In genomic region chr18:39051013-39051412, GRCh38 we compare ENCODE assay signal across 18 cellular contexts.
"Had no signal": no experiment of that assay in that cellular context is flagged by ENCODE, and none has a peak within 500 bp of the region (broad histone marks: within the 10 kb centered on the region; RNA-seq: fewer than 3 reads in every experiment).

No MANE protein-coding gene starts in this region.

- DNase-seq: activated CD4-positive, alpha-beta T cell treated with anti-CD3 and anti-CD28 coated beads for 1 hour; activated CD4-positive, alpha-beta T cell treated with anti-CD3 and anti-CD28 coated beads, Interleukin-2, amount 50 U/mL, for 1 hour; activated gamma-delta T cell treated with Interleukin-2 at 50 U/mL for 16 hours; activated T-cell treated with anti-CD3 and anti-CD28 coated beads, Interleukin-2, amount 50 U/mL, for 1 hour; anterior cingulate cortex; colonic mucosa; dorsolateral prefrontal cortex; left cardiac atrium; nephron progenitor cell; occipital lobe; stimulated activated CD4-positive, alpha-beta T cell treated with anti-CD3 and anti-CD28 coated beads, Interleukin-4, amount 100 ng/mL, for 1 hour; stimulated activated naive CD4-positive, alpha-beta T cell treated with Interleukin-2 at 50 U/mL for 16 hours; T-helper 9 cell had no signal

- H3K4me1 ChIP-seq: colonic mucosa had no signal

- H3K36me3 ChIP-seq: colonic mucosa, thoracic aorta had no signal

- H3K4me3 ChIP-seq: colonic mucosa, dorsolateral prefrontal cortex, smooth muscle cell, thoracic aorta had no signal

- H3K27me3 ChIP-seq: colonic mucosa had no signal

- H3K4me1 Mint-ChIP-seq: activated naive CD4-positive, alpha-beta T cell treated with anti-CD3 and anti-CD28 coated beads, Interleukin-2, amount 50 U/mL, for 24 hours; memory B cell had no signal

- H3K4me3 Mint-ChIP-seq: activated naive CD4-positive, alpha-beta T cell treated with anti-CD3 and anti-CD28 coated beads, Interleukin-2, amount 50 U/mL, for 24 hours; memory B cell; nephron progenitor cell; type B pancreatic cell had no signal

- H3K9me3 Mint-ChIP-seq: nephron progenitor cell, type B pancreatic cell had no signal

- H3K27ac ChIP-seq: colonic mucosa, dorsolateral prefrontal cortex, thoracic aorta had no signal

- H3K36me3 Mint-ChIP-seq: activated naive CD4-positive, alpha-beta T cell treated with anti-CD3 and anti-CD28 coated beads, Interleukin-2, amount 50 U/mL, for 24 hours; memory B cell; type B pancreatic cell had no signal

- H3K27ac Mint-ChIP-seq: activated naive CD4-positive, alpha-beta T cell treated with anti-CD3 and anti-CD28 coated beads, Interleukin-2, amount 50 U/mL, for 24 hours; memory B cell; nephron progenitor cell; type B pancreatic cell had no signal

- H3K4me2 ChIP-seq: smooth muscle cell had no signal

- H3K27me3 Mint-ChIP-seq: activated naive CD4-positive, alpha-beta T cell treated with anti-CD3 and anti-CD28 coated beads, Interleukin-2, amount 50 U/mL, for 24 hours; memory B cell had no signal

- H3K9me3 ChIP-seq: colonic mucosa, thoracic aorta had no signal
